In genomic region chr19:10478903-10479384, GRCh38 we compare ENCODE assay signal across 8 cellular contexts.
DNase-seq lines count a peak whose midpoint lies in the region; ATAC-seq and TF ChIP-seq lines count a peak whose summit lies in the region.

No MANE protein-coding gene starts in this region.

- peak; percentile 91 for DNase-seq in NCI-H2227 (lab: John Stamatoyannopoulos, UW; ENCODE audit: unreplicated experiment)
- DNase-seq in activated CD4-positive, alpha-beta T cell treated with anti-CD3 and anti-CD28 coated beads for 24 hours (ENCODE audit: low read depth in 2 of 2), result peak; percentile 77 to 86
- peak; percentile 27 to 94 for DNase-seq in cerebellar nuclear complex (lab: John Stamatoyannopoulos, UW)
- DNase-seq in kidney tubule cell (ENCODE audit: low spot score), result peak; percentile 82
- peak; percentile 82 to 86 for DNase-seq in stimulated activated CD4-positive, alpha-beta T cell treated with anti-CD3 and anti-CD28 coated beads, Interleukin-15, amount 100 ng/mL, for 48 hours (ENCODE audit: low read depth in 2 of 2)
- DNase-seq in HuH-7.5 (ENCODE audit: low spot score), result no peak

- ATAC-seq in GM21423 (IDR thresholded peaks at IDR 0.05; ENCODE audit: unreplicated experiment), result no peak

- peak; percentile 49 for TF ChIP-seq CTCF in GM12874 (IDR thresholded peaks at IDR 0.05; ENCODE audit: insufficient read depth, low read depth, low read length)
